Comparison of ENCODE assay signal across 1 cellular context in the genomic region with DNA sequence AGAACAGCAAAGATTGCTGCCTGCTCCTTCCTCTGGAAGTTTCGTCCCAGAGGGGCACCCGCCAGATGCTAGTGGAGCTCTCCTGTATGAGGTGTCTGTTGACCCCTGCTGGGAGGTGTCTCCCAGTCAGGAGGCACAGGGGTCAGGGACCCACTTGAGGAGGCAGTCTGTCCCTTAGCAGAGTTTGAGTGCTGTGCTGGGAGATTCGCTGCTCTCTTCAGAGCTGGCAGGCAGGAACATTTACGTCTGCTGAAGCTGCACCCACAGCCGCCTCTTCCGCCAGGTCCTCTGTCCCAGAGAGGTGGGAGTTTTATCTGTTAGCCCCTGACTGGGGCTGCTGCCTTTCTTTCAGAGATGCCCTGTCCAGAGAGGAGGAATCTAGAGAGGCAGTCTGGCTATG.
TF ChIP-seq lines count a peak whose summit lies in the region.

No MANE protein-coding gene starts in this region.

TF ChIP-seq in GM12878, 131 proteins besides CTCF, POLR2A, EP300 and RAD21:
- TF ChIP-seq, protein P1, sequence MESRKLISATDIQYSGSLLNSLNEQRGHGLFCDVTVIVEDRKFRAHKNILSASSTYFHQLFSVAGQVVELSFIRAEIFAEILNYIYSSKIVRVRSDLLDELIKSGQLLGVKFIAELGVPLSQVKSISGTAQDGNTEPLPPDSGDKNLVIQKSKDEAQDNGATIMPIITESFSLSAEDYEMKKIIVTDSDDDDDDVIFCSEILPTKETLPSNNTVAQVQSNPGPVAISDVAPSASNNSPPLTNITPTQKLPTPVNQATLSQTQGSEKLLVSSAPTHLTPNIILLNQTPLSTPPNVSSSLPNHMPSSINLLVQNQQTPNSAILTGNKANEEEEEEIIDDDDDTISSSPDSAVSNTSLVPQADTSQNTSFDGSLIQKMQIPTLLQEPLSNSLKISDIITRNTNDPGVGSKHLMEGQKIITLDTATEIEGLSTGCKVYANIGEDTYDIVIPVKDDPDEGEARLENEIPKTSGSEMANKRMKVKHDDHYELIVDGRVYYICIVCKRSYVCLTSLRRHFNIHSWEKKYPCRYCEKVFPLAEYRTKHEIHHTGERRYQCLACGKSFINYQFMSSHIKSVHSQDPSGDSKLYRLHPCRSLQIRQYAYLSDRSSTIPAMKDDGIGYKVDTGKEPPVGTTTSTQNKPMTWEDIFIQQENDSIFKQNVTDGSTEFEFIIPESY (IDR thresholded peaks at IDR 0.05): peak; percentile 82
